30 cellular contexts compared by ENCODE assay signal in the genomic region with DNA sequence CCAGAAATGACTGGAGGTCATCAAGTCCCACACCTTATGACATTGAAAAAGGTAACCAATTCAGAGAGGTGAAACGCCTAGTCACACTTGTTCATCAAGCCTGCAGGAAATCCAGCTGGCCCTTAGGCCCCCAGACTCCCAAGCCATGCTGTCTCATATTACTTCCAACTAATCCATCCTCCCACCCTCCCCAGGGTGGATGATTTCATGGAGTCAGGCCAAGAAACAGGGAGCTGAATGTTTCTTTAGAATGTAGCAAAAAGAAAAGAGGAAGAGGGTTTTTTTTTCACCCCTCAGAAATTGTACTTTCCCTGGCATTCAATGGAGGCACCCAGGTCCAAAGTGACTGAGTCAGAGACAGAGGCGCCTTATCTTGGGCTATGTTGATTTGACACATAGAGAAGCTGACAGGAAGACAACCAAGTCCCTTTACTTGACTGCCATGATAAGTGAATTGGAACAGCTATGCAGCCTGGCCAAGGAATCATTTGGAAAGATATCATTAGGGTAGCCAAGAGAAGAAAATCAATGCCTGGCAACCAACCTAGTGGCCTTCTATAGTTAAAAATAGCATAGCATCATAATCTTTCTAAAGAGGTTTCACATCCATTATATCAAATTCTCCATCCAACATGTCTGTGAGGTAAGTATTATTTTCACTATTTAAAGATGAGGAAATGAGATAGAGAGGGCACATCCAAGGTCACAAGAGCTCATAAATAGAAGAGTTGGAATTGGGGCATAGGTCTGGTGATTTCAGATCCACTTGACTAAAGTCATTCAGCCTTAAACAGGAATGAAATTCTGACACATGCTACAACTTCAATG.
DNase-seq lines count a peak whose midpoint lies in the region; ATAC-seq and TF ChIP-seq lines count a peak whose summit lies in the region.
"Had no signal": no experiment of that assay in that cellular context is flagged by ENCODE, and none has a peak within 500 bp of the region (broad histone marks: within the 10 kb centered on the region; RNA-seq: fewer than 3 reads in every experiment).

No MANE protein-coding gene starts in this region.

- H3K9me3 ChIP-seq in esophagus squamous epithelium, result no peaks in the 10 kb centered on the region
- H3K9me3 ChIP-seq: gastroesophageal sphincter, right lobe of liver, SK-N-SH had no signal

- peak; percentile 94 for ATAC-seq in Right ventricle myocardium superior (ENCODE audit: poor library complexity)
- ATAC-seq in stimulated activated memory B cell treated with anti-CD40 and anti-IgM and Interleukin-4, amounts not matched to agents 10 μg/mL and 1 μg/mL and 100 μg/mL, for 72 hours, result peak; percentile 64
- ATAC-seq in GM21515 (IDR thresholded peaks at IDR 0.05; ENCODE audit: unreplicated experiment), result no peak
- no peak for ATAC-seq in GM18520 (IDR thresholded peaks at IDR 0.05; ENCODE audit: unreplicated experiment)
- ATAC-seq: activated CD8-positive, alpha-beta memory T cell treated with anti-CD3 and anti-CD28 coated beads, Interleukin-2, amount 10 ng/mL, durations not matched to agents 7 days and 5 days; activated T-cell treated with anti-CD3 and anti-CD28 coated beads, Interleukin-2, amount 50 U/mL, for 4 hours; gastroesophageal sphincter; GM23338; left colon; right lobe of liver; stimulated activated naive CD8-positive, alpha-beta T cell treated with anti-CD3 and anti-CD28 coated beads, Interleukin-15, amount 100 ng/mL, for 72 hours; T-helper 17 cell had no signal

- no peak for TF ChIP-seq POLR2A in esophagus squamous epithelium (IDR thresholded peaks at IDR 0.05)

- H3K36me3 Mint-ChIP-seq in stimulated activated memory B cell treated with anti-CD40 and anti-IgM and Interleukin-4, amounts not matched to agents 10 μg/mL and 1 μg/mL and 100 μg/mL, for 72 hours, result peaks cover 22% of the 10 kb centered on the region
- H3K36me3 Mint-ChIP-seq: activated naive CD8-positive, alpha-beta T cell treated with anti-CD3 and anti-CD28 coated beads for 36 hours; CD4-positive, alpha-beta memory T cell had no signal

- no peak overlapping the region for H3K27ac ChIP-seq in esophagus squamous epithelium
- H3K27ac ChIP-seq: breast epithelium, gastroesophageal sphincter, right lobe of liver, spleen had no signal

- 80 to 85% methylated on average over 2 of the region's 2 CpGs for WGBS in esophagus squamous epithelium, 2 donors

- H3K27me3 Mint-ChIP-seq in stimulated activated memory B cell treated with anti-CD40 and anti-IgM and Interleukin-4, amounts not matched to agents 10 μg/mL and 1 μg/mL and 100 μg/mL, for 72 hours, result no peaks in the 10 kb centered on the region

- peaks cover 16% of the 10 kb centered on the region for H3K4me1 Mint-ChIP-seq in stimulated activated memory B cell treated with anti-CD40 and anti-IgM and Interleukin-4, amounts not matched to agents 10 μg/mL and 1 μg/mL and 100 μg/mL, for 72 hours
- H3K4me1 Mint-ChIP-seq: activated CD8-positive, alpha-beta memory T cell treated with anti-CD3 and anti-CD28 coated beads, Interleukin-2, amount 10 ng/mL, durations not matched to agents 7 days and 5 days; activated naive CD8-positive, alpha-beta T cell treated with anti-CD3 and anti-CD28 coated beads for 36 hours; CD4-positive, alpha-beta memory T cell; GM23338; stimulated activated naive CD8-positive, alpha-beta T cell treated with anti-CD3 and anti-CD28 coated beads, Interleukin-15, amount 100 ng/mL, for 72 hours; T-helper 17 cell had no signal

- no peak overlapping the region for H3K4me3 Mint-ChIP-seq in stimulated activated memory B cell treated with anti-CD40 and anti-IgM and Interleukin-4, amounts not matched to agents 10 μg/mL and 1 μg/mL and 100 μg/mL, for 72 hours
- H3K4me3 Mint-ChIP-seq: activated CD8-positive, alpha-beta memory T cell treated with anti-CD3 and anti-CD28 coated beads, Interleukin-2, amount 10 ng/mL, durations not matched to agents 7 days and 5 days; activated naive CD8-positive, alpha-beta T cell treated with anti-CD3 and anti-CD28 coated beads for 36 hours; activated T-cell treated with anti-CD3 and anti-CD28 coated beads, Interleukin-2, amount 50 U/mL, for 4 hours; CD4-positive, alpha-beta memory T cell; GM23338; stimulated activated naive CD8-positive, alpha-beta T cell treated with anti-CD3 and anti-CD28 coated beads, Interleukin-15, amount 100 ng/mL, for 72 hours; T-helper 17 cell had no signal

- TF ChIP-seq CTCF in esophagus squamous epithelium (IDR thresholded peaks at IDR 0.05), result no peak

- H3K27ac Mint-ChIP-seq in stimulated activated memory B cell treated with anti-CD40 and anti-IgM and Interleukin-4, amounts not matched to agents 10 μg/mL and 1 μg/mL and 100 μg/mL, for 72 hours, result no peak overlapping the region
- H3K27ac Mint-ChIP-seq: activated CD8-positive, alpha-beta memory T cell treated with anti-CD3 and anti-CD28 coated beads, Interleukin-2, amount 10 ng/mL, durations not matched to agents 7 days and 5 days; activated naive CD8-positive, alpha-beta T cell treated with anti-CD3 and anti-CD28 coated beads for 36 hours; CD4-positive, alpha-beta memory T cell; GM23338; stimulated activated naive CD8-positive, alpha-beta T cell treated with anti-CD3 and anti-CD28 coated beads, Interleukin-15, amount 100 ng/mL, for 72 hours; T-helper 17 cell had no signal

- no peak overlapping the region for H3K4me3 ChIP-seq in esophagus squamous epithelium
- H3K4me3 ChIP-seq: breast epithelium, gastroesophageal sphincter, GM23338, right lobe of liver, spleen had no signal

- H3K4me1 ChIP-seq in esophagus squamous epithelium, result no peaks in the 10 kb centered on the region
- H3K4me1 ChIP-seq: breast epithelium, gastroesophageal sphincter, right lobe of liver, spleen had no signal

- peaks cover 7% of the 10 kb centered on the region for H3K9me3 Mint-ChIP-seq in stimulated activated memory B cell treated with anti-CD40 and anti-IgM and Interleukin-4, amounts not matched to agents 10 μg/mL and 1 μg/mL and 100 μg/mL, for 72 hours
- H3K9me3 Mint-ChIP-seq: GM23338 had no signal

- DNase-seq in NCI-H82 (lab: John Stamatoyannopoulos, UW), result peak; percentile 70
- no peak for DNase-seq in NCI-H82 treated with DMSO at 0.1 percent for 48 hours (lab: John Stamatoyannopoulos, UW; ENCODE audit: unreplicated experiment)
- peak; percentile 76 for DNase-seq in NCI-H446 treated with DMSO at 0.1 percent for 48 hours (lab: John Stamatoyannopoulos, UW)
- DNase-seq in Right ventricle myocardium superior, result no peak
- no peak for DNase-seq in esophagus squamous epithelium (lab: John Stamatoyannopoulos, UW)
- DNase-seq: activated CD8-positive, alpha-beta memory T cell treated with anti-CD3 and anti-CD28 coated beads, Interleukin-2, amount 10 ng/mL, durations not matched to agents 7 days and 5 days; activated gamma-delta T cell; activated naive CD8-positive, alpha-beta T cell treated with anti-CD3 and anti-CD28 coated beads for 36 hours; activated T-cell treated with anti-CD3 and anti-CD28 coated beads, Interleukin-2, amount 50 U/mL, for 4 hours; AML-193; anterior cingulate cortex; CD4-positive, alpha-beta memory T cell; hypothalamus; left colon; mesenchymal stem cell; NCI-H1092 treated with DMSO at 0.1 percent for 48 hours; NCI-H187 treated with DMSO at 0.1 percent for 48 hours; NCI-H748 treated with DMSO at 0.1 percent for 48 hours; right lobe of liver; SK-N-SH; spleen; stimulated activated CD4-positive, alpha-beta T cell treated with anti-CD3 and anti-CD28 coated beads, Interleukin-2, amount 100 ng/mL, for 24 hours; stimulated activated naive CD8-positive, alpha-beta T cell treated with anti-CD3 and anti-CD28 coated beads, Interleukin-15, amount 100 ng/mL, for 72 hours; T-helper 17 cell had no signal

- intact Hi-C loops in Right ventricle myocardium superior (cut with DNase I), result no loop called here
- intact Hi-C loops in esophagus squamous epithelium (cut with DNase I), result no loop called here

- no peaks in the 10 kb centered on the region for H3K27me3 ChIP-seq in esophagus squamous epithelium
- H3K27me3 ChIP-seq: breast epithelium, gastroesophageal sphincter, right lobe of liver, spleen had no signal

- H3K36me3 ChIP-seq in esophagus squamous epithelium, result no peaks in the 10 kb centered on the region
- H3K36me3 ChIP-seq: breast epithelium, gastroesophageal sphincter, right lobe of liver, spleen had no signal

Comparison
In these comparisons a context has a peak if more than half of its experiments do, and no peak if none do; other contexts are left out.
1. DNase-seq: peak in NCI-H82 (single experiment) and NCI-H446 treated with DMSO at 0.1 percent for 48 hours (single experiment); none in NCI-H82 treated with DMSO at 0.1 percent for 48 hours (single experiment), Right ventricle myocardium superior (single experiment) and esophagus squamous epithelium (single experiment).
2. ATAC-seq: peak in Right ventricle myocardium superior (single experiment) and stimulated activated memory B cell treated with anti-CD40 and anti-IgM and Interleukin-4, amounts not matched to agents 10 μg/mL and 1 μg/mL and 100 μg/mL, for 72 hours (single experiment); none in GM21515 (single experiment) and GM18520 (single experiment).